1 cellular context compared by ENCODE assay signal in genomic region chr19:11597202-11598102, GRCh38.
A peak's percentile ranks its signal among the peaks of the same experiment; 100 is the strongest.
TF ChIP-seq lines count a peak whose summit lies in the region.

Gene ZNF627 (plus strand): TSS chr19:11597483. CDS start chr19:11597628, 145 bp downstream.

TF ChIP-seq in K562, 482 proteins besides CTCF, POLR2A, EP300 and RAD21 (continued from another document and continues in another):
- TF ChIP-seq RBFOX2 (IDR thresholded peaks at IDR 0.05; ENCODE audit: low read depth, low read length) = peak; percentile 99
- TF ChIP-seq SMARCA4 (IDR thresholded peaks at IDR 0.05) = peak; percentile 59
- TF ChIP-seq CREM (IDR thresholded peaks at IDR 0.05; ENCODE audit: low read depth) = peak; percentile 93
- TF ChIP-seq HEY1 (CRISPR knock-in tag; IDR thresholded peaks at IDR 0.05; ENCODE audit: borderline replicate concordance) = no peak
- peak; percentile 81; the same call in 1 of the 2 replicates for TF ChIP-seq ATF7 (IDR thresholded peaks at IDR 0.05)
- no peak for TF ChIP-seq MAFG (tag; conservative IDR thresholded peaks at IDR 0.05)
- TF ChIP-seq STAG1 (CRISPR knock-in tag; IDR thresholded peaks at IDR 0.05; ENCODE audit: borderline replicate concordance) = no peak
- TF ChIP-seq NCOA6 (IDR thresholded peaks at IDR 0.05) = no peak
- no peak for TF ChIP-seq E2F8 (IDR thresholded peaks at IDR 0.05; ENCODE audit: low read depth, partially characterized antibody)
- TF ChIP-seq DLX4 (CRISPR knock-in tag; IDR thresholded peaks at IDR 0.05) = no peak
- TF ChIP-seq ZNF511 (CRISPR knock-in tag; IDR thresholded peaks at IDR 0.05) = peak; percentile 71; the same call in 1 of the 2 replicates
- TF ChIP-seq ZNF449 (CRISPR knock-in tag; IDR thresholded peaks at IDR 0.05) = no peak
- TF ChIP-seq RAD51 (IDR thresholded peaks at IDR 0.05; ENCODE audit: borderline replicate concordance, low read depth) = no peak; the same call in 1 of the 2 replicates
- no peak for TF ChIP-seq ZNF740 (CRISPR knock-in tag; IDR thresholded peaks at IDR 0.05)
- no peak for TF ChIP-seq ZNF740 (tag; IDR thresholded peaks at IDR 0.05)
- TF ChIP-seq ZBTB26 (CRISPR knock-in tag; IDR thresholded peaks at IDR 0.05) = no peak; the same call in 1 of the 2 replicates
- TF ChIP-seq DIDO1 (tag; IDR thresholded peaks at IDR 0.05; ENCODE audit: low read depth) = no peak
- TF ChIP-seq FUS (optimal IDR thresholded peaks at IDR 0.05; ENCODE audit: low read depth, low read length) = peak; percentile 34
- no peak for TF ChIP-seq HCFC1 (IDR thresholded peaks at IDR 0.05; ENCODE audit: low read depth, low read length)
- TF ChIP-seq ZNF609 (CRISPR knock-in tag; IDR thresholded peaks at IDR 0.05; ENCODE audit: borderline replicate concordance) = no peak; the same call in 1 of the 2 replicates
- no peak for TF ChIP-seq RBM17 (IDR thresholded peaks at IDR 0.05; ENCODE audit: borderline replicate concordance, low read depth, low read length)
- TF ChIP-seq HDAC2 (IDR thresholded peaks at IDR 0.05) = 0 out of 2 replicates have a peak, but pooled peaks have one; percentile 15
- no peak for TF ChIP-seq MCM7 (IDR thresholded peaks at IDR 0.05)
- no peak for TF ChIP-seq NR2C1 (IDR thresholded peaks at IDR 0.05)
- TF ChIP-seq NR2C1 (tag; IDR thresholded peaks at IDR 0.05) = no peak
- TF ChIP-seq NCOR1 (IDR thresholded peaks at IDR 0.05) = 0 out of 2 replicates have a peak, but pooled peaks have one; percentile 10
- TF ChIP-seq ZNF76 (CRISPR knock-in tag; IDR thresholded peaks at IDR 0.05; ENCODE audit: borderline replicate concordance) = 0 out of 2 replicates have a peak, but pooled peaks have one; percentile 43
- TF ChIP-seq MCM5 (IDR thresholded peaks at IDR 0.05; ENCODE audit: low read depth) = no peak
- TF ChIP-seq NELFE (IDR thresholded peaks at IDR 0.05; ENCODE audit: insufficient read depth, insufficient read length) = no peak
- TF ChIP-seq WHSC1 (IDR thresholded peaks at IDR 0.05; ENCODE audit: low read length) = no peak
- TF ChIP-seq RBM14 (IDR thresholded peaks at IDR 0.05; ENCODE audit: borderline replicate concordance, insufficient read depth, low read depth, low read length) = no peak
- TF ChIP-seq KLF10 (CRISPR knock-in tag; IDR thresholded peaks at IDR 0.05) = 0 out of 2 replicates have a peak, but pooled peaks have one; percentile 21
- TF ChIP-seq FOXP1 (CRISPR knock-in tag; IDR thresholded peaks at IDR 0.05) = no peak
- no peak for TF ChIP-seq ZBTB34 (CRISPR knock-in tag; IDR thresholded peaks at IDR 0.05)
- no peak for TF ChIP-seq HES1 (IDR thresholded peaks at IDR 0.05; ENCODE audit: low read depth)
- no peak for TF ChIP-seq PHF21A (IDR thresholded peaks at IDR 0.05; ENCODE audit: borderline replicate concordance, low read depth)
- TF ChIP-seq MTF1 (CRISPR knock-in tag; IDR thresholded peaks at IDR 0.05; ENCODE audit: borderline replicate concordance) = no peak
- no peak for TF ChIP-seq TSC22D4 (tag; IDR thresholded peaks at IDR 0.05)
- no peak for TF ChIP-seq CHD4 (IDR thresholded peaks at IDR 0.05; ENCODE audit: insufficient read depth, insufficient replicate concordance, low read depth, low read length, poor library complexity, severe bottlenecking)
- peak; percentile 10 for TF ChIP-seq NEUROD1 (IDR thresholded peaks at IDR 0.05; ENCODE audit: borderline replicate concordance, low read depth, low read length, partially characterized antibody)
- TF ChIP-seq ZNF431 (CRISPR knock-in tag; IDR thresholded peaks at IDR 0.05) = no peak
- TF ChIP-seq TBL1XR1 (IDR thresholded peaks at IDR 0.05; ENCODE audit: low read length in 2 of 2) = no peak
- no peak for TF ChIP-seq CBFA2T2 (conservative IDR thresholded peaks at IDR 0.05)
- peak; percentile 31; the same call in 1 of the 2 replicates for TF ChIP-seq TCF3 (CRISPR knock-in tag; IDR thresholded peaks at IDR 0.05)
- TF ChIP-seq MBD1 (CRISPR knock-in tag; IDR thresholded peaks at IDR 0.05) = no peak
- TF ChIP-seq CBFA2T3 (IDR thresholded peaks at IDR 0.05) = 0 out of 2 replicates have a peak, but pooled peaks have one; percentile 12
- no peak for TF ChIP-seq CREB5 (CRISPR knock-in tag; IDR thresholded peaks at IDR 0.05)
- TF ChIP-seq TOE1 (IDR thresholded peaks at IDR 0.05; ENCODE audit: borderline replicate concordance) = peak; percentile 7; the same call in 1 of the 2 replicates
- no peak for TF ChIP-seq TOE1 (CRISPR knock-in tag; IDR thresholded peaks at IDR 0.05; ENCODE audit: borderline replicate concordance, low read depth)
